Comparison of ENCODE assay signal across 8 cellular contexts in genomic region chr15:45200799-45201556, GRCh38. TPM values are rescaled to one million over a fixed set of nuclear protein-coding genes. Genes with fewer than 3 reads are reported as not detected.
A peak's percentile ranks its signal among the peaks of the same experiment; 100 is the strongest.
DNase-seq lines count a peak whose midpoint lies in the region; ATAC-seq and TF ChIP-seq lines count a peak whose summit lies in the region.

No MANE protein-coding gene starts in this region.

- H2AFZ ChIP-seq in fibroblast of lung (ENCODE audit: low read length) = peak overlapping the region; percentile 97

- TF ChIP-seq RAD21 in Ishikawa (IDR thresholded peaks at IDR 0.05; ENCODE audit: low read depth) = no peak

- BruUV-seq in Panc1 (replicated peaks; lab: Mats Ljungman, UMichigan) = no TSS peak

- H3K4me3 Mint-ChIP-seq in naive thymus-derived CD4-positive, alpha-beta T cell = no peak overlapping the region
- no peak overlapping the region for H3K4me3 Mint-ChIP-seq in stimulated activated naive B cell treated with anti-CD40 and anti-IgM and Interleukin-4, amounts not matched to agents 10 μg/mL and 1 μg/mL and 100 μg/mL, for 72 hours

- peaks cover 0 to 16% (median 0%) of the 10 kb centered on the region in 11 donors for H3K9me3 Mint-ChIP-seq in naive thymus-derived CD4-positive, alpha-beta T cell
- no peaks in the 10 kb centered on the region for H3K9me3 Mint-ChIP-seq in stimulated activated naive B cell treated with anti-CD40 and anti-IgM and Interleukin-4, amounts not matched to agents 10 μg/mL and 1 μg/mL and 100 μg/mL, for 72 hours

- CTCF ChIA-PET in Panc1 (lab: Charles Lee) = interaction anchor here (0.6 kb wide), 1 partner anchor 312 kb away, joined by 7 read pairs; no protein-coding TSS in a partner anchor
- CTCF ChIA-PET in naive thymus-derived CD4-positive, alpha-beta T cell (lab: Charles Lee) = interaction anchor here (1.1 to 2.3 kb wide), 6 partner anchors 12 to 230 kb away, joined by 3 to 10 read pairs (median 5); no protein-coding TSS in a partner anchor

- no peak overlapping the region for H3K27ac Mint-ChIP-seq in naive thymus-derived CD4-positive, alpha-beta T cell
- no peak overlapping the region for H3K27ac Mint-ChIP-seq in stimulated activated naive B cell treated with anti-CD40 and anti-IgM and Interleukin-4, amounts not matched to agents 10 μg/mL and 1 μg/mL and 100 μg/mL, for 72 hours

- no peaks in the 10 kb centered on the region for H3K79me2 ChIP-seq in fibroblast of lung (ENCODE audit: control insufficient read depth, insufficient read depth, low read length)

- H3K36me3 Mint-ChIP-seq in naive thymus-derived CD4-positive, alpha-beta T cell = peaks cover 0 to 5% (median 0%) of the 10 kb centered on the region in 5 donors
- peaks cover 6 to 10% of the 10 kb centered on the region in 2 donors for H3K36me3 Mint-ChIP-seq in stimulated activated naive B cell treated with anti-CD40 and anti-IgM and Interleukin-4, amounts not matched to agents 10 μg/mL and 1 μg/mL and 100 μg/mL, for 72 hours

- H3K4me1 ChIP-seq in Panc1 (ENCODE audit: control insufficient read depth, insufficient read depth, low read length) (peaks cover 6% of the 10 kb centered on the region), fibroblast of lung (ENCODE audit: control insufficient read depth, extremely low read depth, insufficient read depth, low read length) (peaks cover 6% of the 10 kb centered on the region)
- H3K4me1 ChIP-seq in naive thymus-derived CD4-positive, alpha-beta T cell (ENCODE audit: control insufficient read depth in 2 of 2, insufficient read depth in 2 of 2, low read length in 2 of 2) = peaks cover 9 to 10% of the 10 kb centered on the region in 2 donors

- peaks cover 0 to 22% (median 0%) of the 10 kb centered on the region in 5 donors for H3K27me3 Mint-ChIP-seq in naive thymus-derived CD4-positive, alpha-beta T cell
- peaks cover 0 to 10% of the 10 kb centered on the region in 2 donors for H3K27me3 Mint-ChIP-seq in stimulated activated naive B cell treated with anti-CD40 and anti-IgM and Interleukin-4, amounts not matched to agents 10 μg/mL and 1 μg/mL and 100 μg/mL, for 72 hours

- DNase-seq in Panc1 (ENCODE audit: low read depth, low spot score) (peak; percentile 88), fibroblast of lung (ENCODE audit: low read depth in 2 of 2) (peak; percentile 76 to 86)
- peak; percentile 88 to 89 for DNase-seq in activated T-cell treated with anti-CD3 and anti-CD28 coated beads, Interleukin-2, amount 50 U/mL, for 48 hours
- DNase-seq in naive thymus-derived CD4-positive, alpha-beta T cell = peak in 8 of 9 donors; percentile 58 to 82 (median 74)
- peak; percentile 73 for DNase-seq in stimulated activated naive B cell treated with anti-CD40 and anti-IgM and Interleukin-4, amounts not matched to agents 10 μg/mL and 1 μg/mL and 100 μg/mL, for 72 hours

- POLR2A ChIA-PET in Panc1 (lab: Charles Lee) = no interaction called here
- POLR2A ChIA-PET in naive thymus-derived CD4-positive, alpha-beta T cell (lab: Charles Lee) = interaction anchor here (0.5 to 8.8 kb wide), 19 partner anchors 9 to 1408 kb away, joined by 3 to 177 read pairs (median 4); partner anchors contain the start of genes BLOC1S6, EIF3J and SHF

- no peaks in the 10 kb centered on the region for H4K20me1 ChIP-seq in fibroblast of lung (ENCODE audit: control insufficient read depth, extremely low read depth, insufficient read depth, low read length)

- ATAC-seq in GM18909 (IDR thresholded peaks at IDR 0.05; ENCODE audit: poor library complexity, unreplicated experiment) (peak; percentile 15), Panc1 (peak; percentile 73), HG03442 (IDR thresholded peaks at IDR 0.05; ENCODE audit: unreplicated experiment) (no peak)
- ATAC-seq in naive thymus-derived CD4-positive, alpha-beta T cell = peak; percentile 10
- peak; percentile 27 to 29 for ATAC-seq in stimulated activated naive B cell treated with anti-CD40 and anti-IgM and Interleukin-4, amounts not matched to agents 10 μg/mL and 1 μg/mL and 100 μg/mL, for 72 hours (replicated peaks)

- intact Hi-C loops in Panc1 (cut with micrococcal nuclease; ENCODE audit: unreplicated experiment) = loop anchor here (2.0 kb wide), 1 partner anchor 38 kb away; no protein-coding TSS in a partner anchor
- intact Hi-C loops in naive thymus-derived CD4-positive, alpha-beta T cell (cut with micrococcal nuclease) = loop anchor here (1.0 to 10.0 kb wide), 10 partner anchors 34 to 912 kb away; partner anchors contain the start of genes CTDSPL2 (in 1 of the 2), DUOX1 (in 1 of the 2), DUOXA1 (in 1 of the 2) and GOLM2 (in 1 of the 2)

- H3K36me3 ChIP-seq in Panc1 (ENCODE audit: control insufficient read depth, insufficient read depth, low read length) (no peaks in the 10 kb centered on the region), fibroblast of lung (ENCODE audit: control insufficient read depth, insufficient read depth, low read length) (no peaks in the 10 kb centered on the region)
- no peaks in the 10 kb centered on the region for H3K36me3 ChIP-seq in naive thymus-derived CD4-positive, alpha-beta T cell (ENCODE audit: control insufficient read depth in 2 of 3, insufficient read depth in 3 of 3, low read length in 3 of 3)

- H3K4me2 ChIP-seq in fibroblast of lung (ENCODE audit: extremely low read depth, insufficient read depth, low read length) = peak overlapping the region; percentile 92

- in situ Hi-C loops in Panc1 (cut with HindIII; ENCODE audit: low pct_unique_long_range_greater_than_20kb, low sequenced_read_pairs) = no loop called here

- TF ChIP-seq CTCF in Panc1 (IDR thresholded peaks at IDR 0.05) (no peak), fibroblast of lung (conservative IDR thresholded peaks at IDR 0.05 in 1 of 2, IDR thresholded peaks at IDR 0.05 in 1 of 2; ENCODE audit: low read depth in 1 of 2, low read length in 2 of 2) (no peak)

- H3K4me3 ChIP-seq in Panc1 (ENCODE audit: low read depth in 2 of 2, low read length in 2 of 2) (peak overlapping the region; percentile 86 to 100), fibroblast of lung (replicated peaks in 1 of 4; ENCODE audit: control extremely low read depth in 1 of 4, insufficient read depth in 1 of 4, low read depth in 3 of 4, low read length in 4 of 4) (peak overlapping the region; percentile 66 to 91 (median 83))
- H3K4me3 ChIP-seq in naive thymus-derived CD4-positive, alpha-beta T cell (ENCODE audit: low read length) = peak overlapping the region; percentile 69

- H3K27me3 ChIP-seq in Panc1 (ENCODE audit: control insufficient read depth, insufficient read depth, low read length) (no peaks in the 10 kb centered on the region), fibroblast of lung (ENCODE audit: control insufficient read depth, insufficient read depth, low read length) (no peaks in the 10 kb centered on the region)
- H3K27me3 ChIP-seq in naive thymus-derived CD4-positive, alpha-beta T cell (ENCODE audit: control insufficient read depth in 2 of 2, insufficient read depth in 2 of 2, low read length in 2 of 2) = no peaks in the 10 kb centered on the region

- peaks cover 0 to 23% (median 10%) of the 10 kb centered on the region in 7 donors for H3K4me1 Mint-ChIP-seq in naive thymus-derived CD4-positive, alpha-beta T cell
- H3K4me1 Mint-ChIP-seq in stimulated activated naive B cell treated with anti-CD40 and anti-IgM and Interleukin-4, amounts not matched to agents 10 μg/mL and 1 μg/mL and 100 μg/mL, for 72 hours = peaks cover 7 to 20% of the 10 kb centered on the region in 2 donors

- H3K27ac ChIP-seq in Panc1 (ENCODE audit: low read length) (peak overlapping the region; percentile 90), fibroblast of lung (ENCODE audit: insufficient read depth, low read length) (peak overlapping the region; percentile 88)
- peak overlapping the region; percentile 90 for H3K27ac ChIP-seq in naive thymus-derived CD4-positive, alpha-beta T cell (ENCODE audit: low read depth, low read length)

- no peak for TF ChIP-seq EP300 in Ishikawa (IDR thresholded peaks at IDR 0.05; ENCODE audit: borderline replicate concordance)

- no peaks in the 10 kb centered on the region for H3K9me3 ChIP-seq in Panc1 (ENCODE audit: control insufficient read depth, insufficient read depth, low read depth, low read length)
- no peaks in the 10 kb centered on the region for H3K9me3 ChIP-seq in fibroblast of lung (ENCODE audit: control insufficient read depth, insufficient read depth, low read depth, low read length)
- H3K9me3 ChIP-seq in naive thymus-derived CD4-positive, alpha-beta T cell (ENCODE audit: control insufficient read depth in 2 of 3, low read length in 3 of 3) = no peaks in the 10 kb centered on the region

- peak overlapping the region; percentile 71 for H3K9ac ChIP-seq in fibroblast of lung (ENCODE audit: insufficient read depth, low read length)

TF ChIP-seq in Ishikawa, 13 proteins besides CTCF, POLR2A, EP300 and RAD21 (continues in another document):
- TF ChIP-seq ZBTB7A (IDR thresholded peaks at IDR 0.05; ENCODE audit: low read depth) (0 out of 2 replicates have a peak, but pooled peaks have one; percentile 16), EGR1 (IDR thresholded peaks at IDR 0.05) (no peak), TAF1 (IDR thresholded peaks at IDR 0.05; ENCODE audit: low read depth) (0 out of 2 replicates have a peak, but pooled peaks have one; percentile 31), CREB1 (IDR thresholded peaks at IDR 0.05; ENCODE audit: low read depth) (no peak), CEBPB (IDR thresholded peaks at IDR 0.05) (peak; percentile 31; the same call in 1 of the 2 replicates)
- TF ChIP-seq, protein P1, sequence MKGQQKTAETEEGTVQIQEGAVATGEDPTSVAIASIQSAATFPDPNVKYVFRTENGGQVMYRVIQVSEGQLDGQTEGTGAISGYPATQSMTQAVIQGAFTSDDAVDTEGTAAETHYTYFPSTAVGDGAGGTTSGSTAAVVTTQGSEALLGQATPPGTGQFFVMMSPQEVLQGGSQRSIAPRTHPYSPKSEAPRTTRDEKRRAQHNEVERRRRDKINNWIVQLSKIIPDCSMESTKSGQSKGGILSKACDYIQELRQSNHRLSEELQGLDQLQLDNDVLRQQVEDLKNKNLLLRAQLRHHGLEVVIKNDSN (IDR thresholded peaks at IDR 0.05) = no peak

RNA-seq across cellular contexts. Expression of gene SHF, which starts 13.2 kb away (rescaled TPM):
- 3.0 TPM for total RNA-seq in Panc1 (2021; ENCODE audit: unreplicated experiment)
- 4.5 TPM for polyA plus RNA-seq in Panc1 (2012; ENCODE audit: insufficient read length)
- 3.3 and 3.6 TPM in 2 replicates for total RNA-seq in fibroblast of lung
- polyA plus RNA-seq in fibroblast of lung = 0.82 and 0.85 TPM in 2 replicates
- 1.3 and 1.5 TPM in 2 replicates for polyA plus RNA-seq in fibroblast of lung (2012)
- 7.0 TPM in 1 of 2 replicates, not detected in the other for polyA minus RNA-seq in fibroblast of lung (ENCODE audit: low replicate concordance)
- 1 to 10 TPM; 3.5 to 8.7 (median 6.2) TPM for total RNA-seq in naive thymus-derived CD4-positive, alpha-beta T cell
- 1 to 10 TPM; 2.5 to 3.0 TPM for polyA plus RNA-seq in naive thymus-derived CD4-positive, alpha-beta T cell

RNA-seq across cellular contexts. Expression of gene SLC28A2, which starts 51.1 kb away (rescaled TPM):
- total RNA-seq in Panc1 (2021; ENCODE audit: unreplicated experiment) = 0.23 TPM
- polyA plus RNA-seq in Panc1 (2012; ENCODE audit: insufficient read length) = not detected
- total RNA-seq in fibroblast of lung = not detected in 2 replicates
- not detected in 2 replicates for polyA plus RNA-seq in fibroblast of lung
- polyA plus RNA-seq in fibroblast of lung (2012) = not detected in 2 replicates
- not detected in 2 replicates for polyA minus RNA-seq in fibroblast of lung (ENCODE audit: low replicate concordance)
- total RNA-seq in naive thymus-derived CD4-positive, alpha-beta T cell = not detected
- not detected for polyA plus RNA-seq in naive thymus-derived CD4-positive, alpha-beta T cell
